In the genomic region with DNA sequence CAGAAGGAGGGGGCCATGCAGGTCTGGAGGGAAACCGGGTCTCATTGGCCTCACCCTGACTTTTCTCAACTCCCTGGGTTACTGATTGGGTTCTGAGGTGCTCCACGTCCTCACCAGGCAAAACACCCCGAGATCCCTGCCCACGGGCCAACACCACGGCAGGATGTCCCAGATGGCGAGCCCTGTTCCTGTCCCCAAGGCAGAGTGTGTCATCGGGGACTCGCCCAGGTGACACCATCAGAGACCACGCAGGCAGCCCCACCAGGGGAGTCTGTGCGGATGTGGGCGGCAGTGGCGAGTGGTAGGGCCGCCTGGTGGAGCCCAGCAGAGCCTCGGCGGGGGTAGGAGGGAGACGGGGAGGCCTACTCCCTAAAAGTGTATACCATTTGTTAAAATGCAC, we compare ENCODE assay signal across 1 cellular context.
TF ChIP-seq lines count a peak whose summit lies in the region.

No MANE protein-coding gene starts in this region.

TF ChIP-seq in SK-N-SH, 30 proteins besides CTCF, POLR2A, EP300 and RAD21 (continued from another document):
- TF ChIP-seq RXRA (IDR thresholded peaks at IDR 0.05; ENCODE audit: borderline replicate concordance, low read depth), result no peak
